8 cellular contexts compared by ENCODE assay signal in genomic region chr13:21674271-21675009, GRCh38. TPM values are rescaled to one million over a fixed set of nuclear protein-coding genes. Genes with fewer than 3 reads are reported as not detected.
DNase-seq lines count a peak whose midpoint lies in the region; ATAC-seq and TF ChIP-seq lines count a peak whose summit lies in the region.

No MANE protein-coding gene starts in this region.

- H3K36me3 ChIP-seq in BJ (ENCODE audit: control insufficient read depth, insufficient read depth, low read length) = no peaks in the 10 kb centered on the region

- no peaks in the 10 kb centered on the region for H3K9me3 Mint-ChIP-seq in activated CD8-positive, alpha-beta memory T cell treated with anti-CD3 and anti-CD28 coated beads, Interleukin-2, amount 10 ng/mL, durations not matched to agents 7 days and 5 days (ENCODE audit: low read depth)
- H3K9me3 Mint-ChIP-seq in osteocyte (ENCODE audit: unreplicated experiment) = no peaks in the 10 kb centered on the region

- ATAC-seq in activated CD8-positive, alpha-beta memory T cell treated with anti-CD3 and anti-CD28 coated beads, Interleukin-2, amount 10 ng/mL, durations not matched to agents 7 days and 5 days = no peak
- ATAC-seq in HG03457 (IDR thresholded peaks at IDR 0.05; ENCODE audit: unreplicated experiment) (no peak), GM19023 (IDR thresholded peaks at IDR 0.05; ENCODE audit: unreplicated experiment) (no peak)

- CTCF ChIA-PET in BJ (lab: Yijun Ruan, JAX) = no interaction called here
- CTCF ChIA-PET in activated CD8-positive, alpha-beta memory T cell treated with anti-CD3 and anti-CD28 coated beads, Interleukin-2, amount 10 ng/mL, durations not matched to agents 7 days and 5 days (lab: Charles Lee) = interaction anchor here (0.6 to 1.9 kb wide), 3 partner anchors 36 to 415 kb away, joined by 3 to 11 read pairs (median 4); no protein-coding TSS in a partner anchor

- H3K36me3 Mint-ChIP-seq in activated CD8-positive, alpha-beta memory T cell treated with anti-CD3 and anti-CD28 coated beads, Interleukin-2, amount 10 ng/mL, durations not matched to agents 7 days and 5 days = no peaks in the 10 kb centered on the region
- H3K36me3 Mint-ChIP-seq in osteocyte (ENCODE audit: unreplicated experiment) = no peaks in the 10 kb centered on the region

- H3K27me3 ChIP-seq in BJ (ENCODE audit: control insufficient read depth, insufficient read depth, low read length) = peaks cover 36% of the 10 kb centered on the region

- no peak for DNase-seq in BJ (ENCODE audit: low read depth)
- DNase-seq in HuH-7 (ENCODE audit: low spot score) = peak; percentile 52
- peak; percentile 53 for DNase-seq in activated CD8-positive, alpha-beta memory T cell treated with anti-CD3 and anti-CD28 coated beads, Interleukin-2, amount 10 ng/mL, durations not matched to agents 7 days and 5 days
- no peak for DNase-seq in fibroblast of pulmonary artery (ENCODE audit: low read depth)
- DNase-seq in osteocyte (ENCODE audit: extremely low spot score, unreplicated experiment) = no peak
- DNase-seq in NOMO-1 treated with dmso at 0.1 percent for 144 hours (lab: John Stamatoyannopoulos, UW; ENCODE audit: unreplicated experiment) = no peak

- peaks cover 29% of the 10 kb centered on the region for H3K4me1 Mint-ChIP-seq in activated CD8-positive, alpha-beta memory T cell treated with anti-CD3 and anti-CD28 coated beads, Interleukin-2, amount 10 ng/mL, durations not matched to agents 7 days and 5 days
- peaks cover 32% of the 10 kb centered on the region for H3K4me1 Mint-ChIP-seq in osteocyte (ENCODE audit: unreplicated experiment)

- peak overlapping the region; percentile 74 for H3K4me3 Mint-ChIP-seq in activated CD8-positive, alpha-beta memory T cell treated with anti-CD3 and anti-CD28 coated beads, Interleukin-2, amount 10 ng/mL, durations not matched to agents 7 days and 5 days
- peak overlapping the region; percentile 73 for H3K4me3 Mint-ChIP-seq in osteocyte (ENCODE audit: unreplicated experiment)

- TF ChIP-seq CTCF in BJ (IDR thresholded peaks at IDR 0.05; ENCODE audit: insufficient read depth, low read depth, low read length) (no peak), fibroblast of pulmonary artery (IDR thresholded peaks at IDR 0.05; ENCODE audit: low read length, missing control alignments) (no peak), osteocyte (IDR thresholded peaks at IDR 0.05) (no peak)

- H3K27ac Mint-ChIP-seq in activated CD8-positive, alpha-beta memory T cell treated with anti-CD3 and anti-CD28 coated beads, Interleukin-2, amount 10 ng/mL, durations not matched to agents 7 days and 5 days = peak overlapping the region; percentile 59
- H3K27ac Mint-ChIP-seq in osteocyte (ENCODE audit: unreplicated experiment) = no peak overlapping the region

- POLR2A ChIA-PET in BJ (lab: Charles Lee) = no interaction called here

- H3K27me3 Mint-ChIP-seq in activated CD8-positive, alpha-beta memory T cell treated with anti-CD3 and anti-CD28 coated beads, Interleukin-2, amount 10 ng/mL, durations not matched to agents 7 days and 5 days = peaks cover 50% of the 10 kb centered on the region
- H3K27me3 Mint-ChIP-seq in osteocyte (ENCODE audit: unreplicated experiment) = peaks cover 66% of the 10 kb centered on the region

- peak overlapping the region; percentile 46 for H3K4me3 ChIP-seq in BJ (ENCODE audit: low read depth, low read length)
- peak overlapping the region; percentile 49 for H3K4me3 ChIP-seq in fibroblast of pulmonary artery (replicated peaks; ENCODE audit: low read depth, low read length)

RNA-seq across cellular contexts. Expression of gene FGF9, which starts 3.6 kb away (rescaled TPM):
- 0.10 TPM in 1 of 2 replicates, not detected in the other for polyA plus RNA-seq in BJ (2011; rRNA removed)
- polyA minus RNA-seq in BJ (2011; rRNA and poly(A)+ RNA removed) = not detected in 2 replicates
- under 1 TPM; 0.89 to 0.99 TPM for total RNA-seq in activated CD8-positive, alpha-beta memory T cell treated with anti-CD3 and anti-CD28 coated beads, Interleukin-2, amount 10 ng/mL, durations not matched to agents 7 days and 5 days
- total RNA-seq in osteocyte = not detected in 2 replicates

Comparison
In these comparisons a context has a peak if more than half of its experiments do, and no peak if none do; other contexts are left out.
1. DNase-seq: peak in HuH-7 (single experiment) and activated CD8-positive, alpha-beta memory T cell treated with anti-CD3 and anti-CD28 coated beads, Interleukin-2, amount 10 ng/mL, durations not matched to agents 7 days and 5 days (single experiment); none in BJ (single experiment), fibroblast of pulmonary artery (single experiment), osteocyte (single experiment) and NOMO-1 treated with dmso at 0.1 percent for 144 hours (single experiment).